9 cellular contexts compared by ENCODE assay signal in genomic region chr20:63572788-63573738, GRCh38. TPM values are rescaled to one million over a fixed set of nuclear protein-coding genes. Genes with fewer than 3 reads are reported as not detected.
A peak's percentile ranks its signal among the peaks of the same experiment; 100 is the strongest.
DNase-seq lines count a peak whose midpoint lies in the region; ATAC-seq, FAIRE-seq and TF ChIP-seq lines count a peak whose summit lies in the region.
"Had no signal": no experiment of that assay in that cellular context is flagged by ENCODE, and none has a peak within 500 bp of the region (broad histone marks: within the 10 kb centered on the region; RNA-seq: fewer than 3 reads in every experiment).

No MANE protein-coding gene starts in this region.

- H4K8ac ChIP-seq in H1 (ENCODE audit: extremely low read depth, insufficient read depth, low read length) = peak overlapping the region; percentile 68

- H3K4ac ChIP-seq in H1 (replicated peaks; ENCODE audit: insufficient read length, low read depth, low read length) = peak overlapping the region; percentile 32

- no peak for FAIRE-seq in H1 (lab: Jason Lieb, UNC)
- FAIRE-seq in RCC 7860 (lab: Jason Lieb, UNC) = no peak

- no peak overlapping the region for H3K27ac ChIP-seq in H1 (ENCODE audit: low read depth, low read length)

- no peak for TF ChIP-seq POLR2A in NB4 (IDR thresholded peaks at IDR 0.05; ENCODE audit: extremely low read depth, insufficient read length)
- TF ChIP-seq POLR2A in H1 (IDR thresholded peaks at IDR 0.05; ENCODE audit: control extremely low read depth in 1 of 2, low read depth in 2 of 2, low read length in 2 of 2) = no peak

- TF ChIP-seq EP300 in H1 (IDR thresholded peaks at IDR 0.05; ENCODE audit: borderline replicate concordance in 1 of 2, low read depth in 2 of 2, low read length in 2 of 2) = no peak

- H2BK20ac ChIP-seq in H1 (ENCODE audit: low read length) = no peak overlapping the region

- H2AFZ ChIP-seq in H1 (ENCODE audit: low read length) (no peak overlapping the region), neuron (ENCODE audit: low read depth, low read length) (peak overlapping the region; percentile 42)

- POLR2A ChIA-PET in H1 (lab: Charles Lee; ENCODE audit: partially characterized antibody) = interaction anchor here (1.6 to 3.0 kb wide), 2 partner anchors 8 to 13 kb away, joined by 5 to 12 read pairs; no protein-coding TSS in a partner anchor

- DNase-seq in COLO668 (lab: John Stamatoyannopoulos, UW; ENCODE audit: unreplicated experiment) = peak; percentile 22
- DNase-seq in NB4 (ENCODE audit: low read depth) = no peak
- DNase-seq in H1 (ENCODE audit: low read depth in 1 of 2, low spot score in 2 of 2) = no peak
- DNase-seq in SIG-M5 treated with dmso at 0.1 percent for 504 hours (lab: John Stamatoyannopoulos, UW; ENCODE audit: unreplicated experiment) = no peak
- DNase-seq in RCC 7860 (ENCODE audit: low spot score) = no peak
- DNase-seq in stimulated activated CD4-positive, alpha-beta T cell treated with anti-CD3 and anti-CD28 coated beads, Interleukin-4, amount 100 ng/mL, for 4 hours = no peak

- no peak overlapping the region for H2BK12ac ChIP-seq in H1 (ENCODE audit: low read depth, low read length)

- H3K18ac ChIP-seq in H1 (ENCODE audit: extremely low read depth, low read length) = no peak overlapping the region

- H4K20me1 ChIP-seq in H1 (replicated peaks in 1 of 2; ENCODE audit: control insufficient read depth in 1 of 2, insufficient read depth in 2 of 2, low read length in 2 of 2) = peaks cover 0 to 3% of the 10 kb centered on the region in 2 experiments

- no peaks in the 10 kb centered on the region for H3K79me2 ChIP-seq in H1 (ENCODE audit: control insufficient read depth in 1 of 2, insufficient read depth in 2 of 2, low read length in 2 of 2)

- H3K23ac ChIP-seq in H1 (ENCODE audit: insufficient read length) = no peak overlapping the region

- no peaks in the 10 kb centered on the region; the same call in 1 of the 2 replicates for H3K23me2 ChIP-seq in H1 (ENCODE audit: low read depth, low read length)

- no peak for ATAC-seq in HG02884 (IDR thresholded peaks at IDR 0.05; ENCODE audit: unreplicated experiment)

- H4K91ac ChIP-seq in H1 (replicated peaks; ENCODE audit: insufficient read length, low read length) = peak overlapping the region; percentile 42

- 84% methylated on average over 33 of the region's 35 CpGs; no CpG with 5 or more reads in 1 of the 2 experiments for WGBS in H1 (ENCODE audit: extremely low coverage in 1 of 2, insufficient coverage in 1 of 2, insufficient read length in 1 of 2, insufficient replicate concordance in 2 of 2, low coverage in 1 of 2, low lambda C conversion rate in 2 of 2, missing lambda C conversion rate in 1 of 2), 2 experiments

- CTCF ChIA-PET in H1 (lab: Charles Lee; ENCODE audit: partially characterized antibody) = interaction anchor here (0.7 to 3.2 kb wide), 12 partner anchors 10 to 127 kb away, joined by 3 to 20 read pairs (median 4); partner anchors contain the start of gene PTK6

- H2BK120ac ChIP-seq in H1 (replicated peaks; ENCODE audit: low read depth, low read length) = no peak overlapping the region

- no peak overlapping the region for H3K56ac ChIP-seq in H1 (replicated peaks; ENCODE audit: insufficient read length, low read depth, low read length)

- no peak overlapping the region for H4K5ac ChIP-seq in H1 (ENCODE audit: insufficient read length, low read depth, low read length)

- TF ChIP-seq RAD21 in H1 (IDR thresholded peaks at IDR 0.05 in 1 of 2, conservative IDR thresholded peaks at IDR 0.05 in 1 of 2; ENCODE audit: low read depth in 2 of 2, low read length in 2 of 2) = peak; percentile 11 to 34; a peak in 2 of 4 replicates

- H3K9me3 ChIP-seq in H1 (ENCODE audit: insufficient read depth in 2 of 2, low read depth in 1 of 2, low read length in 1 of 2) (no peaks in the 10 kb centered on the region), neuron (ENCODE audit: low read length) (peaks cover 2% of the 10 kb centered on the region)

- H2AK5ac ChIP-seq in H1 (ENCODE audit: low read depth, low read length) = no peak overlapping the region

- peak; percentile 6 for TF ChIP-seq CTCF in NB4 (IDR thresholded peaks at IDR 0.05; ENCODE audit: low read depth, low read length)
- peak; percentile 34 to 60 (median 45); a peak in 3 of 4 replicates for TF ChIP-seq CTCF in H1 (IDR thresholded peaks at IDR 0.05; ENCODE audit: control extremely low read depth in 1 of 3, insufficient read depth in 1 of 3, low read depth in 1 of 3, low read length in 3 of 3)

- H3K14ac ChIP-seq in H1 (ENCODE audit: insufficient read length) = no peak overlapping the region

- no peaks in the 10 kb centered on the region for H3K79me1 ChIP-seq in H1 (ENCODE audit: low read depth, low read length)

- H3K36me3 ChIP-seq in H1 (ENCODE audit: control insufficient read depth in 2 of 4, insufficient read depth in 4 of 4, low read length in 3 of 4) (no peaks in the 10 kb centered on the region), neuron (ENCODE audit: insufficient read depth, low read length) (no peaks in the 10 kb centered on the region)

- peak overlapping the region in 1 of 4 experiments; percentile 46; a peak in 1 of 7 replicates for H3K9ac ChIP-seq in H1 (replicated peaks in 1 of 4; ENCODE audit: extremely low read depth in 1 of 4, low read depth in 3 of 4, low read length in 3 of 4)

- H3K27me3 ChIP-seq in H1 (replicated peaks in 1 of 4; ENCODE audit: control insufficient read depth in 3 of 4, extremely low read depth in 1 of 4, insufficient read depth in 3 of 4, low read length in 3 of 4) = no peaks in the 10 kb centered on the region; a peak in 1 of 7 replicates
- no peaks in the 10 kb centered on the region for H3K27me3 ChIP-seq in neuron (ENCODE audit: insufficient read depth, low read length)

- H2BK15ac ChIP-seq in H1 (ENCODE audit: low read length) = no peak overlapping the region

- H2BK5ac ChIP-seq in H1 (ENCODE audit: low read depth, low read length) = no peak overlapping the region

- peaks cover 0 to 6% (median 6%) of the 10 kb centered on the region in 4 experiments; a peak in 6 of 7 replicates for H3K4me1 ChIP-seq in H1 (replicated peaks in 1 of 4; ENCODE audit: control insufficient read depth in 3 of 4, insufficient read depth in 4 of 4, low read length in 3 of 4)
- peaks cover 10% of the 10 kb centered on the region for H3K4me1 ChIP-seq in neuron (ENCODE audit: insufficient read depth, low read length)

- H3K4me3 ChIP-seq in NB4 (ENCODE audit: low read depth, low read length) (peak overlapping the region; percentile 66), H1 (ENCODE audit: extremely low read depth in 1 of 4, insufficient read depth in 2 of 4, low read depth in 3 of 4, low read length in 4 of 4) (peak overlapping the region; percentile 32 to 77 (median 61); a peak in 7 of 8 replicates), neuron (ENCODE audit: low read length) (peak overlapping the region; percentile 86)

- peak overlapping the region; percentile 63 to 95 for H3K4me2 ChIP-seq in H1 (ENCODE audit: insufficient read depth in 1 of 2, low read depth in 2 of 2, low read length in 2 of 2)

RNA-seq across cellular contexts. Expression of gene HELZ2, which starts 1.0 kb away (rescaled TPM):
- total RNA-seq in H1 (2021; fragmentation: NEBNext Ultra II Directional; extraction: Animal tissue kit (Norgen Biotek cat#: 25700)) = 17.5 and 18.2 TPM in 2 replicates
- 7.9 and 14.0 TPM in 2 replicates for polyA plus RNA-seq in H1 (2011; rRNA removed)
- 10.0 TPM for polyA plus RNA-seq in H1 (2011; cell fraction: cytosol; rRNA removed)
- polyA plus RNA-seq in H1 (2011; cell fraction: nucleus; rRNA removed) = 48.4 TPM
- polyA plus RNA-seq in H1 (2012, experiment 1 of 2) = 7.8 to 17.1 TPM (median 14.4 TPM) in 4 replicates
- polyA plus RNA-seq in H1 (2012, experiment 2 of 2) = 9.1 TPM
- 9.5 TPM for polyA plus RNA-seq in H1 (2013, experiment 1 of 2)
- 8.5 TPM for polyA plus RNA-seq in H1 (2013, experiment 2 of 2)
- polyA minus RNA-seq in H1 (2011; rRNA and poly(A)+ RNA removed) = 16.0 and 19.4 TPM in 2 replicates
- 21.0 TPM for polyA minus RNA-seq in H1 (2011; cell fraction: cytosol; rRNA and poly(A)+ RNA removed)
- polyA minus RNA-seq in H1 (2011; cell fraction: nucleus; rRNA and poly(A)+ RNA removed) = 35.2 TPM

RNA-seq across cellular contexts. Expression of gene FNDC11, which starts 19.1 kb away (rescaled TPM):
- total RNA-seq in H1 (2021; fragmentation: NEBNext Ultra II Directional; extraction: Animal tissue kit (Norgen Biotek cat#: 25700)) = 2.5 and 2.6 TPM in 2 replicates
- polyA plus RNA-seq in H1 (2011; rRNA removed) = 8.8 and 13.5 TPM in 2 replicates
- 9.1 TPM for polyA plus RNA-seq in H1 (2011; cell fraction: cytosol; rRNA removed)
- polyA plus RNA-seq in H1 (2011; cell fraction: nucleus; rRNA removed) = 17.7 TPM
- polyA plus RNA-seq in H1 (2012, experiment 1 of 2) = 2.1 to 3.9 TPM (median 3.5 TPM) in 4 replicates
- 3.5 TPM for polyA plus RNA-seq in H1 (2012, experiment 2 of 2)
- polyA plus RNA-seq in H1 (2013, experiment 1 of 2) = 3.0 TPM
- polyA plus RNA-seq in H1 (2013, experiment 2 of 2) = 2.8 TPM
- 2.3 and 2.5 TPM in 2 replicates for polyA minus RNA-seq in H1 (2011; rRNA and poly(A)+ RNA removed)
- polyA minus RNA-seq in H1 (2011; cell fraction: cytosol; rRNA and poly(A)+ RNA removed) = 4.5 TPM
- 7.0 TPM for polyA minus RNA-seq in H1 (2011; cell fraction: nucleus; rRNA and poly(A)+ RNA removed)

RNA-seq across cellular contexts. Expression of gene SRMS, which starts 25.5 kb away (rescaled TPM):
- total RNA-seq in H1 (2021; fragmentation: NEBNext Ultra II Directional; extraction: Animal tissue kit (Norgen Biotek cat#: 25700)) = 0.29 and 0.76 TPM in 2 replicates
- polyA plus RNA-seq in H1 (2011; rRNA removed) = 0.39 and 0.66 TPM in 2 replicates
- 0.36 TPM for polyA plus RNA-seq in H1 (2011; cell fraction: cytosol; rRNA removed)
- 2.9 TPM for polyA plus RNA-seq in H1 (2011; cell fraction: nucleus; rRNA removed)
- polyA plus RNA-seq in H1 (2012, experiment 1 of 2) = 0.23 to 0.46 TPM (median 0.39 TPM) in 4 replicates
- 0.10 TPM for polyA plus RNA-seq in H1 (2012, experiment 2 of 2)
- polyA plus RNA-seq in H1 (2013, experiment 1 of 2) = 0.28 TPM
- 0.15 TPM for polyA plus RNA-seq in H1 (2013, experiment 2 of 2)
- 0.10 TPM in 1 of 2 replicates, not detected in the other for polyA minus RNA-seq in H1 (2011; rRNA and poly(A)+ RNA removed)
- polyA minus RNA-seq in H1 (2011; cell fraction: cytosol; rRNA and poly(A)+ RNA removed) = not detected
- polyA minus RNA-seq in H1 (2011; cell fraction: nucleus; rRNA and poly(A)+ RNA removed) = 0.50 TPM
- total RNA-seq: renal cortical epithelial cell had no signal

RNA-seq across cellular contexts. Expression of gene PTK6, which starts 35.9 kb away (rescaled TPM):
- total RNA-seq in H1 (2021; fragmentation: NEBNext Ultra II Directional; extraction: Animal tissue kit (Norgen Biotek cat#: 25700)) = 0.17 and 0.19 TPM in 2 replicates
- polyA plus RNA-seq in H1 (2011; rRNA removed) = 0.12 and 0.30 TPM in 2 replicates
- polyA plus RNA-seq in H1 (2011; cell fraction: cytosol; rRNA removed) = 0.27 TPM
- polyA plus RNA-seq in H1 (2011; cell fraction: nucleus; rRNA removed) = 0.67 TPM
- 0.32 to 0.41 TPM (median 0.40 TPM) in 4 replicates for polyA plus RNA-seq in H1 (2012, experiment 1 of 2)
- polyA plus RNA-seq in H1 (2012, experiment 2 of 2) = 0.25 TPM
- 0.08 TPM for polyA plus RNA-seq in H1 (2013, experiment 1 of 2)
- polyA plus RNA-seq in H1 (2013, experiment 2 of 2) = 0.07 TPM
- polyA minus RNA-seq in H1 (2011; rRNA and poly(A)+ RNA removed) = 0.12 TPM in 1 of 2 replicates, not detected in the other
- 0.37 TPM for polyA minus RNA-seq in H1 (2011; cell fraction: cytosol; rRNA and poly(A)+ RNA removed)
- 0.20 TPM for polyA minus RNA-seq in H1 (2011; cell fraction: nucleus; rRNA and poly(A)+ RNA removed)

RNA-seq across cellular contexts. Expression of gene PPDPF, which starts 52.5 kb away (rescaled TPM):
- 125 and 138 TPM in 2 replicates for total RNA-seq in H1 (2021; fragmentation: NEBNext Ultra II Directional; extraction: Animal tissue kit (Norgen Biotek cat#: 25700))
- polyA plus RNA-seq in H1 (2011; rRNA removed) = 30.5 and 49.9 TPM in 2 replicates
- polyA plus RNA-seq in H1 (2011; cell fraction: cytosol; rRNA removed) = 13.6 TPM
- polyA plus RNA-seq in H1 (2011; cell fraction: nucleus; rRNA removed) = 40.2 TPM
- 38.8 to 127 TPM (median 112 TPM) in 4 replicates for polyA plus RNA-seq in H1 (2012, experiment 1 of 2)
- polyA plus RNA-seq in H1 (2012, experiment 2 of 2) = 66.7 TPM
- 147 TPM for polyA plus RNA-seq in H1 (2013, experiment 1 of 2)
- 151 TPM for polyA plus RNA-seq in H1 (2013, experiment 2 of 2)
- 2.8 and 4.9 TPM in 2 replicates for polyA minus RNA-seq in H1 (2011; rRNA and poly(A)+ RNA removed)
- polyA minus RNA-seq in H1 (2011; cell fraction: cytosol; rRNA and poly(A)+ RNA removed) = 109 TPM
- polyA minus RNA-seq in H1 (2011; cell fraction: nucleus; rRNA and poly(A)+ RNA removed) = 58.7 TPM
